Comparison of ENCODE assay signal across 17 cellular contexts in the genomic region with DNA sequence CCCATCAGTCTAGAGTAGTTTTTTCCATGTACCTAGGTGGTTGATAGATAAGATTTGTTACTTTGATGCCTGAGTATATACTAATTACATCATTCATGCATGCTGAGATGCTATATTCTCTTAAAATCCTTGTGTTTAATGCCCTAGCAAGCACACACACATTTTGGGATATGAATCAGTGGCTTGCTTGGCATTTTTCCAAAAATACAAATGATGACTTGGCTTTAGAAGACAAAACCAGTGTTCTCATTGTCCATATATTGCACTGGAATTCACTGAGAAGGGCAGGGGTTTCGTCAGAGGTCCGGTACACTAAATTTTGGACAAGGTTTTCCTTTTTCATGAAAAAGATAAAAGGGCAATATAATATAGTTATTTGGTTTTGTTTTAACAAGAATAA. TPM values are rescaled to one million over a fixed set of nuclear protein-coding genes. Genes with fewer than 3 reads are reported as not detected.
A peak's percentile ranks its signal among the peaks of the same experiment; 100 is the strongest.
DNase-seq lines count a peak whose midpoint lies in the region; ATAC-seq and TF ChIP-seq lines count a peak whose summit lies in the region.
"Had no signal": no experiment of that assay in that cellular context is flagged by ENCODE, and none has a peak within 500 bp of the region (broad histone marks: within the 10 kb centered on the region; RNA-seq: fewer than 3 reads in every experiment).

No MANE protein-coding gene starts in this region.

- H3K36me3 Mint-ChIP-seq in natural killer cell treated with Interleukin-12 subunit alpha and Interleukin-12 subunit beta and Interleukin-15 and Interleukin-18, amount 100 ng/mL, for 72 hours, result peaks cover 32% of the 10 kb centered on the region

- 95% methylated on average over 2 of the region's 2 CpGs for WGBS in SK-N-SH (ENCODE audit: low lambda C conversion rate)

- H3K4me3 Mint-ChIP-seq in natural killer cell treated with Interleukin-12 subunit alpha and Interleukin-12 subunit beta and Interleukin-15 and Interleukin-18, amount 100 ng/mL, for 72 hours, result no peak overlapping the region
- H3K4me3 Mint-ChIP-seq: CD4-positive, CD25-positive, alpha-beta regulatory T cell had no signal

- H3K27me3 Mint-ChIP-seq in natural killer cell treated with Interleukin-12 subunit alpha and Interleukin-12 subunit beta and Interleukin-15 and Interleukin-18, amount 100 ng/mL, for 72 hours, result no peaks in the 10 kb centered on the region
- H3K27me3 Mint-ChIP-seq: CD4-positive, CD25-positive, alpha-beta regulatory T cell had no signal

- H3K9me3 Mint-ChIP-seq in natural killer cell treated with Interleukin-12 subunit alpha and Interleukin-12 subunit beta and Interleukin-15 and Interleukin-18, amount 100 ng/mL, for 72 hours, result no peaks in the 10 kb centered on the region

- peaks cover 0 to 10% of the 10 kb centered on the region in 2 experiments; a peak in 2 of 4 replicates for H3K4me1 ChIP-seq in SK-N-SH (ENCODE audit: control insufficient read depth in 1 of 2, insufficient read depth in 2 of 2, low read depth in 1 of 2, low read length in 1 of 2)
- H3K4me1 ChIP-seq: pancreas had no signal

- H3K9me2 ChIP-seq in SK-N-SH, result no peaks in the 10 kb centered on the region

- H2AFZ ChIP-seq in SK-N-SH (ENCODE audit: low read depth), result no peak overlapping the region

- peak; percentile 88 for DNase-seq in HCEC 1CT
- no peak for DNase-seq in SK-N-SH
- peak; percentile 83 for DNase-seq in epithelial cell of esophagus (ENCODE audit: low read depth)
- DNase-seq in non-pigmented ciliary epithelial cell (ENCODE audit: low read depth), result peak; percentile 74
- DNase-seq in germinal center (ENCODE audit: low spot score), result no peak
- no peak for DNase-seq in NCI-H345 treated with DMSO at 0.1 percent for 48 hours (lab: John Stamatoyannopoulos, UW; ENCODE audit: unreplicated experiment)
- DNase-seq in putamen (ENCODE audit: low spot score), result no peak
- no peak for DNase-seq in natural killer cell treated with Interleukin-12 subunit alpha and Interleukin-12 subunit beta and Interleukin-15 and Interleukin-18, amount 100 ng/mL, for 72 hours (ENCODE audit: low spot score)
- DNase-seq: activated gamma-delta T cell; CD4-positive, CD25-positive, alpha-beta regulatory T cell; effector memory CD4-positive, alpha-beta T cell; mucosa of descending colon; NCI-H1105; pancreas; stimulated activated CD4-positive, alpha-beta T cell treated with anti-CD3 and anti-CD28 coated beads, Interleukin-12 subunit alpha, Interleukin-12 subunit beta, amount 100 ng/mL, for 4 hours; WERI-Rb-1 had no signal

- H3K4me1 Mint-ChIP-seq in natural killer cell treated with Interleukin-12 subunit alpha and Interleukin-12 subunit beta and Interleukin-15 and Interleukin-18, amount 100 ng/mL, for 72 hours (ENCODE audit: low read depth in 2 of 2), result peaks cover 4 to 9% of the 10 kb centered on the region in 2 donors

- 0 out of 2 replicates have a peak, but pooled peaks cover 6% of the 10 kb centered on the region for H4K20me1 ChIP-seq in SK-N-SH (ENCODE audit: insufficient read depth)

- no peak for TF ChIP-seq RAD21 in SK-N-SH (IDR thresholded peaks at IDR 0.05; ENCODE audit: low read length)

- no peak for TF ChIP-seq EP300 in SK-N-SH (IDR thresholded peaks at IDR 0.05; ENCODE audit: borderline replicate concordance in 1 of 2, low read depth in 1 of 2, low read length in 1 of 2)

- H3K27ac ChIP-seq in SK-N-SH (ENCODE audit: low read depth in 2 of 2, low read length in 1 of 2), result peak overlapping the region in 1 of 2 experiments; percentile 47; a peak in 2 of 4 replicates
- H3K27ac ChIP-seq: pancreas, WERI-Rb-1 had no signal

- CTCF ChIA-PET in SK-N-SH (lab: Yijun Ruan, JAX), result no interaction called here

- POLR2A ChIA-PET in SK-N-SH (lab: Yijun Ruan, JAX), result no interaction called here

- TF ChIP-seq CTCF in SK-N-SH (IDR thresholded peaks at IDR 0.05) (no peak), epithelial cell of esophagus (IDR thresholded peaks at IDR 0.05; ENCODE audit: insufficient read depth, low read depth, low read length, missing control alignments) (no peak)

- no peak overlapping the region for H3K4me3 ChIP-seq in SK-N-SH (ENCODE audit: low read depth in 2 of 2, low read length in 1 of 2)
- H3K4me3 ChIP-seq in epithelial cell of esophagus (ENCODE audit: low read length), result no peak overlapping the region
- H3K4me3 ChIP-seq: GM12878, mucosa of descending colon, pancreas had no signal

- peaks cover 35% of the 10 kb centered on the region for H3F3A ChIP-seq in SK-N-SH (replicated peaks; ENCODE audit: insufficient read depth)

- H3K36me3 ChIP-seq in SK-N-SH (replicated peaks in 1 of 2; ENCODE audit: control insufficient read depth in 1 of 2, insufficient read depth in 2 of 2, low read length in 1 of 2), result peaks cover 26 to 61% of the 10 kb centered on the region in 2 experiments

- H3K9ac ChIP-seq in SK-N-SH, result no peak overlapping the region

- no peak for ATAC-seq in natural killer cell treated with Interleukin-12 subunit alpha and Interleukin-12 subunit beta and Interleukin-15 and Interleukin-18, amount 100 ng/mL, for 72 hours
- ATAC-seq: GM12878, mucosa of descending colon, pancreas had no signal

- H3K27ac Mint-ChIP-seq in natural killer cell treated with Interleukin-12 subunit alpha and Interleukin-12 subunit beta and Interleukin-15 and Interleukin-18, amount 100 ng/mL, for 72 hours, result no peak overlapping the region

- H3K79me2 ChIP-seq in SK-N-SH (ENCODE audit: insufficient read depth), result peaks cover 17% of the 10 kb centered on the region

- no peak overlapping the region for H3K4me2 ChIP-seq in SK-N-SH

- H3K27me3 ChIP-seq in SK-N-SH (ENCODE audit: insufficient read depth), result no peaks in the 10 kb centered on the region
- H3K27me3 ChIP-seq: pancreas had no signal

- H3K9me3 ChIP-seq in SK-N-SH, result no peaks in the 10 kb centered on the region
- H3K9me3 ChIP-seq: mucosa of descending colon, pancreas had no signal

TF ChIP-seq in SK-N-SH, 30 proteins besides CTCF, POLR2A, EP300 and RAD21 (continues in another document):
- TF ChIP-seq MEF2A (IDR thresholded peaks at IDR 0.05; ENCODE audit: borderline replicate concordance, low read depth) (no peak), MAX (IDR thresholded peaks at IDR 0.05; ENCODE audit: low read depth) (no peak), TCF12 (IDR thresholded peaks at IDR 0.05) (peak; percentile 24; the same call in 1 of the 2 replicates), FOXM1 (IDR thresholded peaks at IDR 0.05; ENCODE audit: low read depth) (no peak)
- TF ChIP-seq, protein P1, sequence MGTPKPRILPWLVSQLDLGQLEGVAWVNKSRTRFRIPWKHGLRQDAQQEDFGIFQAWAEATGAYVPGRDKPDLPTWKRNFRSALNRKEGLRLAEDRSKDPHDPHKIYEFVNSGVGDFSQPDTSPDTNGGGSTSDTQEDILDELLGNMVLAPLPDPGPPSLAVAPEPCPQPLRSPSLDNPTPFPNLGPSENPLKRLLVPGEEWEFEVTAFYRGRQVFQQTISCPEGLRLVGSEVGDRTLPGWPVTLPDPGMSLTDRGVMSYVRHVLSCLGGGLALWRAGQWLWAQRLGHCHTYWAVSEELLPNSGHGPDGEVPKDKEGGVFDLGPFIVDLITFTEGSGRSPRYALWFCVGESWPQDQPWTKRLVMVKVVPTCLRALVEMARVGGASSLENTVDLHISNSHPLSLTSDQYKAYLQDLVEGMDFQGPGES (IDR thresholded peaks at IDR 0.05; ENCODE audit: low read depth, low read length), result no peak
- TF ChIP-seq, protein P2, sequence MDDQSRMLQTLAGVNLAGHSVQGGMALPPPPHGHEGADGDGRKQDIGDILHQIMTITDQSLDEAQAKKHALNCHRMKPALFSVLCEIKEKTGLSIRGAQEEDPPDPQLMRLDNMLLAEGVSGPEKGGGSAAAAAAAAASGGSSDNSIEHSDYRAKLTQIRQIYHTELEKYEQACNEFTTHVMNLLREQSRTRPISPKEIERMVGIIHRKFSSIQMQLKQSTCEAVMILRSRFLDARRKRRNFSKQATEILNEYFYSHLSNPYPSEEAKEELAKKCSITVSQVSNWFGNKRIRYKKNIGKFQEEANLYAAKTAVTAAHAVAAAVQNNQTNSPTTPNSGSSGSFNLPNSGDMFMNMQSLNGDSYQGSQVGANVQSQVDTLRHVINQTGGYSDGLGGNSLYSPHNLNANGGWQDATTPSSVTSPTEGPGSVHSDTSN (IDR thresholded peaks at IDR 0.05), result no peak

RNA-seq across cellular contexts. Expression of gene GTPBP2, which starts 24.9 kb away (rescaled TPM):
- 83.7 and 124 TPM in 2 replicates for polyA plus RNA-seq in SK-N-SH (2012; rRNA removed)
- polyA plus RNA-seq in SK-N-SH (2012; cell fraction: cytosol; rRNA removed), result 27.8 and 39.2 TPM in 2 replicates
- 377 and 528 TPM in 2 replicates for polyA plus RNA-seq in SK-N-SH (2012; cell fraction: nucleus; rRNA removed)
- 100 to 1,000 TPM in 1 of 2 donors, 10 to 100 TPM in 1; 85.4 to 116 TPM for total RNA-seq in natural killer cell treated with Interleukin-12 subunit alpha and Interleukin-12 subunit beta and Interleukin-15 and Interleukin-18, amount 100 ng/mL, for 72 hours

RNA-seq across cellular contexts. Expression of gene POLH, which starts 28.2 kb away (rescaled TPM):
- 11.5 and 18.8 TPM in 2 replicates for polyA plus RNA-seq in SK-N-SH (2012; rRNA removed)
- polyA plus RNA-seq in SK-N-SH (2012; cell fraction: cytosol; rRNA removed), result 12.8 and 12.9 TPM in 2 replicates
- polyA plus RNA-seq in SK-N-SH (2012; cell fraction: nucleus; rRNA removed), result 14.0 and 18.3 TPM in 2 replicates
- total RNA-seq in natural killer cell treated with Interleukin-12 subunit alpha and Interleukin-12 subunit beta and Interleukin-15 and Interleukin-18, amount 100 ng/mL, for 72 hours, result 10 to 100 TPM; 25.6 to 53.4 TPM

RNA-seq across cellular contexts. Expression of gene XPO5, which starts 28.3 kb away (rescaled TPM):
- polyA plus RNA-seq in SK-N-SH (2012; rRNA removed), result 29.5 and 39.2 TPM in 2 replicates
- 24.0 and 26.7 TPM in 2 replicates for polyA plus RNA-seq in SK-N-SH (2012; cell fraction: cytosol; rRNA removed)
- 66.5 and 92.9 TPM in 2 replicates for polyA plus RNA-seq in SK-N-SH (2012; cell fraction: nucleus; rRNA removed)
- total RNA-seq in natural killer cell treated with Interleukin-12 subunit alpha and Interleukin-12 subunit beta and Interleukin-15 and Interleukin-18, amount 100 ng/mL, for 72 hours, result 100 to 1,000 TPM in 1 of 2 donors, 10 to 100 TPM in 1; 80.0 to 178 TPM

RNA-seq across cellular contexts. Expression of gene MAD2L1BP, which starts 31.5 kb away (rescaled TPM):
- 30.9 and 42.2 TPM in 2 replicates for polyA plus RNA-seq in SK-N-SH (2012; rRNA removed)
- 28.5 and 34.8 TPM in 2 replicates for polyA plus RNA-seq in SK-N-SH (2012; cell fraction: cytosol; rRNA removed)
- 30.3 and 35.5 TPM in 2 replicates for polyA plus RNA-seq in SK-N-SH (2012; cell fraction: nucleus; rRNA removed)
- 10 to 100 TPM; 37.1 to 39.7 TPM for total RNA-seq in natural killer cell treated with Interleukin-12 subunit alpha and Interleukin-12 subunit beta and Interleukin-15 and Interleukin-18, amount 100 ng/mL, for 72 hours

RNA-seq across cellular contexts. Expression of gene RSPH9, which starts 40.7 kb away (rescaled TPM):
- 0.05 and 0.06 TPM in 2 replicates for polyA plus RNA-seq in SK-N-SH (2012; rRNA removed)
- 0.05 and 0.06 TPM in 2 replicates for polyA plus RNA-seq in SK-N-SH (2012; cell fraction: cytosol; rRNA removed)
- polyA plus RNA-seq in SK-N-SH (2012; cell fraction: nucleus; rRNA removed), result 0.07 and 0.11 TPM in 2 replicates
- total RNA-seq in natural killer cell treated with Interleukin-12 subunit alpha and Interleukin-12 subunit beta and Interleukin-15 and Interleukin-18, amount 100 ng/mL, for 72 hours, result not detected
- total RNA-seq: GM12878 had no signal

Comparison
In these comparisons a context has a peak if more than half of its experiments do, and no peak if none do; other contexts are left out.
1. DNase-seq: peak in HCEC 1CT (single experiment), epithelial cell of esophagus (single experiment) and non-pigmented ciliary epithelial cell (single experiment); none in SK-N-SH (single experiment), germinal center (single experiment), NCI-H345 treated with DMSO at 0.1 percent for 48 hours (single experiment), putamen (single experiment) and natural killer cell treated with Interleukin-12 subunit alpha and Interleukin-12 subunit beta and Interleukin-15 and Interleukin-18, amount 100 ng/mL, for 72 hours (single experiment).